ENCODE assay signal across 2 cellular contexts in genomic region chrX:87744391-87744790, GRCh38.
TF ChIP-seq lines count a peak whose summit lies in the region.

No MANE protein-coding gene starts in this region.

TF ChIP-seq in IMR-90, 13 proteins besides CTCF, POLR2A, EP300 and RAD21 (continued from another document):
- TF ChIP-seq ELK1 (IDR thresholded peaks at IDR 0.05; ENCODE audit: borderline replicate concordance, low read depth, low read length), result no peak
- no peak for TF ChIP-seq CHD1 (IDR thresholded peaks at IDR 0.05; ENCODE audit: low read depth, low read length)
- no peak for TF ChIP-seq BHLHE40 (IDR thresholded peaks at IDR 0.05; ENCODE audit: low read depth, low read length)

TF ChIP-seq in K562, 482 proteins besides CTCF, POLR2A, EP300 and RAD21 (continued from another document):
- 0 out of 2 replicates have a peak, but pooled peaks have one; percentile 30 for TF ChIP-seq MAFF (IDR thresholded peaks at IDR 0.05; ENCODE audit: low read length)
- no peak for TF ChIP-seq L3MBTL2 (IDR thresholded peaks at IDR 0.05)
- no peak for TF ChIP-seq EZH2 (IDR thresholded peaks at IDR 0.05; ENCODE audit: borderline replicate concordance, low read depth, low read length)
- peak; percentile 40; the same call in 1 of the 2 replicates for TF ChIP-seq ZNF316 (IDR thresholded peaks at IDR 0.05)
- no peak for TF ChIP-seq TBP (optimal IDR thresholded peaks at IDR 0.05; ENCODE audit: low read depth, low read length)
- no peak for TF ChIP-seq ZNF175 (CRISPR knock-in tag; IDR thresholded peaks at IDR 0.05; ENCODE audit: low read depth)
- no peak for TF ChIP-seq SMC3 (conservative IDR thresholded peaks at IDR 0.05; ENCODE audit: insufficient read depth, low read depth, low read length)
- TF ChIP-seq, protein P1, sequence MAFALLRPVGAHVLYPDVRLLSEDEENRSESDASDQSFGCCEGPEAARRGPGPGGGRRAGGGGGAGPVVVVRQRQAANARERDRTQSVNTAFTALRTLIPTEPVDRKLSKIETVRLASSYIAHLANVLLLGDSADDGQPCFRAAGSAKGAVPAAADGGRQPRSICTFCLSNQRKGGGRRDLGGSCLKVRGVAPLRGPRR (CRISPR knock-in tag; IDR thresholded peaks at IDR 0.05), result no peak
- no peak for TF ChIP-seq DDX20 (tag; IDR thresholded peaks at IDR 0.05; ENCODE audit: low read depth)
- no peak for TF ChIP-seq FOXJ3 (CRISPR knock-in tag; IDR thresholded peaks at IDR 0.05)
- TF ChIP-seq, protein P2, sequence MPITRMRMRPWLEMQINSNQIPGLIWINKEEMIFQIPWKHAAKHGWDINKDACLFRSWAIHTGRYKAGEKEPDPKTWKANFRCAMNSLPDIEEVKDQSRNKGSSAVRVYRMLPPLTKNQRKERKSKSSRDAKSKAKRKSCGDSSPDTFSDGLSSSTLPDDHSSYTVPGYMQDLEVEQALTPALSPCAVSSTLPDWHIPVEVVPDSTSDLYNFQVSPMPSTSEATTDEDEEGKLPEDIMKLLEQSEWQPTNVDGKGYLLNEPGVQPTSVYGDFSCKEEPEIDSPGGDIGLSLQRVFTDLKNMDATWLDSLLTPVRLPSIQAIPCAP (CRISPR knock-in tag; IDR thresholded peaks at IDR 0.05; ENCODE audit: borderline replicate concordance), result no peak
- TF ChIP-seq NFE2L1 (tag; IDR thresholded peaks at IDR 0.05; ENCODE audit: borderline replicate concordance, low read depth), result no peak
- TF ChIP-seq ZNF57 (CRISPR knock-in tag; IDR thresholded peaks at IDR 0.05), result no peak
TF ChIP-seq in K562: peak in this region for 2.
